16 cellular contexts compared by ENCODE assay signal in genomic region chr6:100833972-100834574, GRCh38. TPM values are rescaled to one million over a fixed set of nuclear protein-coding genes. Genes with fewer than 3 reads are reported as not detected.
DNase-seq lines count a peak whose midpoint lies in the region; ATAC-seq and TF ChIP-seq lines count a peak whose summit lies in the region.
"Had no signal": no experiment of that assay in that cellular context is flagged by ENCODE, and none has a peak within 500 bp of the region (broad histone marks: within the 10 kb centered on the region; RNA-seq: fewer than 3 reads in every experiment).

No MANE protein-coding gene starts in this region.

- peaks cover 6% of the 10 kb centered on the region; the same call in 1 of the 2 replicates for H3K36me3 ChIP-seq in PC-3 (ENCODE audit: low read depth, low read length)

- H3K9ac ChIP-seq in PC-3 (ENCODE audit: low read length), result peak overlapping the region; percentile 31
- H3K9ac ChIP-seq: BLaER1 had no signal

- no peaks in the 10 kb centered on the region for H3F3A ChIP-seq in PC-3 (ENCODE audit: low read length, unreplicated experiment)

- H3K79me2 ChIP-seq in PC-3 (ENCODE audit: low read length), result peaks cover 43% of the 10 kb centered on the region

- peaks cover 15% of the 10 kb centered on the region for H3K4me1 ChIP-seq in PC-3 (ENCODE audit: insufficient read depth, low read length)
- H3K4me1 ChIP-seq: BLaER1 had no signal

- H3K4me2 ChIP-seq in PC-3 (ENCODE audit: low read length), result peak overlapping the region; percentile 50
- H3K4me2 ChIP-seq: BLaER1, PC-9 had no signal

- H3K27ac Mint-ChIP-seq in effector memory CD8-positive, alpha-beta T cell, result peak overlapping the region in 1 of 2 donors; percentile 12

- no peaks in the 10 kb centered on the region for H3K27me3 Mint-ChIP-seq in effector memory CD8-positive, alpha-beta T cell

- no peaks in the 10 kb centered on the region for H3K9me3 ChIP-seq in PC-3 (ENCODE audit: low read length)

- no peaks in the 10 kb centered on the region for H4K20me1 ChIP-seq in PC-3 (ENCODE audit: low read length)

- no peaks in the 10 kb centered on the region for H3K9me2 ChIP-seq in PC-3 (replicated peaks; ENCODE audit: low read length)

- peak overlapping the region; percentile 80 for H3K27ac ChIP-seq in PC-3 (ENCODE audit: low read length)
- H3K27ac ChIP-seq: BLaER1, PC-9 had no signal

- CTCF ChIA-PET in PC-3 (lab: Charles Lee), result no interaction called here

- intact Hi-C loops in PC-3 (cut with micrococcal nuclease), result no loop called here

- H3K4me1 Mint-ChIP-seq in effector memory CD8-positive, alpha-beta T cell (ENCODE audit: low read depth in 2 of 2), result peaks cover 11 to 31% of the 10 kb centered on the region in 2 donors

- no peaks in the 10 kb centered on the region for H3K27me3 ChIP-seq in PC-3 (ENCODE audit: low read length)
- H3K27me3 ChIP-seq: BLaER1 had no signal

- no peaks in the 10 kb centered on the region for H3K9me3 Mint-ChIP-seq in effector memory CD8-positive, alpha-beta T cell

- no peak overlapping the region for H3K4me3 Mint-ChIP-seq in effector memory CD8-positive, alpha-beta T cell

- no TSS peak for BruUV-seq in PC-3 (replicated peaks; lab: Mats Ljungman, UMichigan)

- peaks cover 4% of the 10 kb centered on the region for H3K36me3 Mint-ChIP-seq in effector memory CD8-positive, alpha-beta T cell (ENCODE audit: insufficient read depth)

- peak; percentile 27 for DNase-seq in ELR (ENCODE audit: low read depth)
- peak; percentile 60 for DNase-seq in PC-3
- peak; percentile 3 for DNase-seq in fibroblast of mammary gland (ENCODE audit: low read depth)
- no peak for DNase-seq in NCI-H2171 (lab: John Stamatoyannopoulos, UW)
- no peak for DNase-seq in effector memory CD8-positive, alpha-beta T cell
- no peak for DNase-seq in HK-2 (ENCODE audit: unreplicated experiment)
- DNase-seq: ACHN, DMS 273 treated with DMSO at 0.1 percent for 48 hours, MV-4-11, NCI-H1436 treated with DMSO at 0.1 percent for 48 hours, NCI-H446, NCI-H748 treated with DMSO at 0.1 percent for 48 hours, PC-9 had no signal

- no peak overlapping the region for H2AFZ ChIP-seq in PC-3 (ENCODE audit: low read length)
- H2AFZ ChIP-seq: PC-9 had no signal

- POLR2A ChIA-PET in PC-3 (lab: Charles Lee; ENCODE audit: unreplicated experiment), result interaction anchor here (0.7 kb wide), 1 partner anchor 99 kb away, joined by 4 read pairs; no protein-coding TSS in a partner anchor

- TF ChIP-seq CTCF in PC-3 (conservative IDR thresholded peaks at IDR 0.05; ENCODE audit: low read depth, low read length) (no peak), fibroblast of mammary gland (conservative IDR thresholded peaks at IDR 0.05; ENCODE audit: control insufficient read depth, insufficient read depth, low read depth, low read length) (no peak)

- ATAC-seq in PC-3, result peak; percentile 82
- ATAC-seq in GM19351 (IDR thresholded peaks at IDR 0.05; ENCODE audit: unreplicated experiment), result no peak
- ATAC-seq in effector memory CD8-positive, alpha-beta T cell (replicated peaks), result no peak
- ATAC-seq: SK-N-SH treated with all-trans-retinoic acid at 6 μM for 48 hours had no signal

- H3K4me3 ChIP-seq in PC-3 (ENCODE audit: low read length) (no peak overlapping the region), fibroblast of mammary gland (ENCODE audit: control insufficient read depth, low read depth, low read length) (no peak overlapping the region)
- H3K4me3 ChIP-seq: BLaER1, PC-9 had no signal

RNA-seq across cellular contexts. Expression of gene ASCC3, which starts 47.1 kb away (rescaled TPM):
- 27.7 and 29.8 TPM in 2 replicates for total RNA-seq in PC-3 (2014; rRNA removed)

Comparison
In these comparisons a context has a peak if more than half of its experiments do, and no peak if none do; other contexts are left out.
1. DNase-seq: peak in ELR (single experiment), PC-3 (single experiment) and fibroblast of mammary gland (single experiment); none in NCI-H2171 (single experiment), effector memory CD8-positive, alpha-beta T cell (0 of 3) and HK-2 (single experiment).